ENCODE assay signal across 18 cellular contexts in the genomic region with DNA sequence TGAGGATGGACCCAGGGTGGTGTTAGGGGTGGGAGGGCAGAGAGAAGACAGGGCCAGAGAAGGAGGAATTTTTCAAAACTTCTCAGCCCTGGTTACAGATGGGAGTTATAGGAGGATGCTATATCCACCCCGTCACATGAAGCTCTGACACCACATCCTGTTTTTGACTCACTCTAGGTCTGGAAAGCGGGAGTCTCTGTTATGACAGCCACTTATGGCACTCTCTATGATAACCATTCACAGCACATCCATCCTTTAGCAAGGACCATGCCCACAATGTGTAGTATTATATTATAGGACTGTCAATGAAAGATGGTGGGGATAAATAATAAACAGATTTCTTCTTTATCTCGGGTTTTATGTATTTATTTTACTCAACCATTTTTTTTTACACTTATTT.
"Had no signal": no experiment of that assay in that cellular context is flagged by ENCODE, and none has a peak within 500 bp of the region (broad histone marks: within the 10 kb centered on the region; RNA-seq: fewer than 3 reads in every experiment).

No MANE protein-coding gene starts in this region.

- H3K4me1 Mint-ChIP-seq: activated CD4-positive, alpha-beta T cell treated with anti-CD3 and anti-CD28 coated beads, Interleukin-2, amount 10 ng/mL, durations not matched to agents 24 days and 14 days; activated naive CD4-positive, alpha-beta T cell treated with anti-CD3 and anti-CD28 coated beads, Interleukin-2, amount 10 ng/mL, durations not matched to agents 7 days and 5 days; activated naive CD8-positive, alpha-beta T cell treated with anti-CD3 and anti-CD28 coated beads, Interleukin-2, amount 50 U/mL, for 24 hours; T-cell had no signal

- DNase-seq: activated CD4-positive, alpha-beta T cell treated with anti-CD3 and anti-CD28 coated beads, Interleukin-2, amount 10 ng/mL, durations not matched to agents 24 days and 14 days; activated CD4-positive, CD25-positive, alpha-beta regulatory T cell; activated CD8-positive, alpha-beta T cell treated with anti-CD3 and anti-CD28 coated beads for 36 hours; activated naive CD4-positive, alpha-beta T cell treated with anti-CD3 and anti-CD28 coated beads, Interleukin-2, amount 10 ng/mL, durations not matched to agents 7 days and 5 days; activated naive CD8-positive, alpha-beta T cell treated with anti-CD3 and anti-CD28 coated beads, Interleukin-2, amount 50 U/mL, for 24 hours; activated T-cell treated with anti-CD3 and anti-CD28 coated beads, Interleukin-2, amount 50 U/mL, for 24 hours; aorta; effector CD4-positive, alpha-beta T cell; nephron progenitor cell; occipital lobe; retina; stimulated activated CD4-positive, alpha-beta T cell treated with anti-CD3 and anti-CD28 coated beads, Interleukin-2, amount 100 ng/mL, for 24 hours; stimulated activated naive CD4-positive, alpha-beta T cell treated with Interleukin-2 at 50 U/mL for 16 hours; T-cell; T-helper 9 cell; thyroid gland had no signal

- H3K4me3 Mint-ChIP-seq: activated CD4-positive, alpha-beta T cell treated with anti-CD3 and anti-CD28 coated beads, Interleukin-2, amount 10 ng/mL, durations not matched to agents 24 days and 14 days; activated CD8-positive, alpha-beta T cell treated with anti-CD3 and anti-CD28 coated beads for 36 hours; activated naive CD4-positive, alpha-beta T cell treated with anti-CD3 and anti-CD28 coated beads, Interleukin-2, amount 10 ng/mL, durations not matched to agents 7 days and 5 days; activated naive CD8-positive, alpha-beta T cell treated with anti-CD3 and anti-CD28 coated beads, Interleukin-2, amount 50 U/mL, for 24 hours; activated T-cell treated with anti-CD3 and anti-CD28 coated beads, Interleukin-2, amount 50 U/mL, for 24 hours; mesothelial cell of epicardium; nephron progenitor cell; T-cell had no signal

- H3K36me3 Mint-ChIP-seq: activated naive CD4-positive, alpha-beta T cell treated with anti-CD3 and anti-CD28 coated beads, Interleukin-2, amount 10 ng/mL, durations not matched to agents 7 days and 5 days; mesothelial cell of epicardium; T-cell had no signal

- ATAC-seq: activated CD8-positive, alpha-beta T cell treated with anti-CD3 and anti-CD28 coated beads for 36 hours; activated naive CD8-positive, alpha-beta T cell treated with anti-CD3 and anti-CD28 coated beads, Interleukin-2, amount 50 U/mL, for 24 hours; esophagus mucosa; T-cell had no signal

- H3K27me3 Mint-ChIP-seq: activated CD4-positive, alpha-beta T cell treated with anti-CD3 and anti-CD28 coated beads, Interleukin-2, amount 10 ng/mL, durations not matched to agents 24 days and 14 days; activated CD8-positive, alpha-beta T cell treated with anti-CD3 and anti-CD28 coated beads for 36 hours; activated naive CD4-positive, alpha-beta T cell treated with anti-CD3 and anti-CD28 coated beads, Interleukin-2, amount 10 ng/mL, durations not matched to agents 7 days and 5 days; activated naive CD8-positive, alpha-beta T cell treated with anti-CD3 and anti-CD28 coated beads, Interleukin-2, amount 50 U/mL, for 24 hours; activated T-cell treated with anti-CD3 and anti-CD28 coated beads, Interleukin-2, amount 50 U/mL, for 24 hours; T-cell had no signal

- H3K27ac Mint-ChIP-seq: activated CD4-positive, alpha-beta T cell treated with anti-CD3 and anti-CD28 coated beads, Interleukin-2, amount 10 ng/mL, durations not matched to agents 24 days and 14 days; activated CD8-positive, alpha-beta T cell treated with anti-CD3 and anti-CD28 coated beads for 36 hours; activated naive CD4-positive, alpha-beta T cell treated with anti-CD3 and anti-CD28 coated beads, Interleukin-2, amount 10 ng/mL, durations not matched to agents 7 days and 5 days; activated naive CD8-positive, alpha-beta T cell treated with anti-CD3 and anti-CD28 coated beads, Interleukin-2, amount 50 U/mL, for 24 hours; activated T-cell treated with anti-CD3 and anti-CD28 coated beads, Interleukin-2, amount 50 U/mL, for 24 hours; mesothelial cell of epicardium; nephron progenitor cell; T-cell had no signal

- H3K9me3 Mint-ChIP-seq: activated CD4-positive, alpha-beta T cell treated with anti-CD3 and anti-CD28 coated beads, Interleukin-2, amount 10 ng/mL, durations not matched to agents 24 days and 14 days had no signal
